8 cellular contexts compared by ENCODE assay signal in genomic region chr15:89893696-89894450, GRCh38. TPM values are rescaled to one million over a fixed set of nuclear protein-coding genes. Genes with fewer than 3 reads are reported as not detected.
A peak's percentile ranks its signal among the peaks of the same experiment; 100 is the strongest.
DNase-seq lines count a peak whose midpoint lies in the region; ATAC-seq and TF ChIP-seq lines count a peak whose summit lies in the region.

TSS of gene AP3S2 (minus strand) at chr15:89893994. CDS start at chr15:89893949, 45 bp downstream.

- peak within 1 kb of the TSS; percentile 77 for H2AFZ ChIP-seq in KMS-11 (ENCODE audit: low read depth)

- H3K4me1 Mint-ChIP-seq in activated T-helper 17 cell treated with anti-CD3 and anti-CD28 coated beads, Interleukin-2, amount 50 U/mL, for 72 hours: peaks cover 24% of the 10 kb centered on the region
- H3K4me1 Mint-ChIP-seq in natural killer cell treated with Interleukin-12 subunit alpha and Interleukin-12 subunit beta and Interleukin-15 and Interleukin-18, amount 100 ng/mL, for 72 hours (ENCODE audit: low read depth in 2 of 2): peaks cover 17 to 39% of the 10 kb centered on the region in 2 donors

- peak within 1 kb of the TSS; percentile 94 for H3K4me3 Mint-ChIP-seq in activated T-helper 17 cell treated with anti-CD3 and anti-CD28 coated beads, Interleukin-2, amount 50 U/mL, for 72 hours
- H3K4me3 Mint-ChIP-seq in natural killer cell treated with Interleukin-12 subunit alpha and Interleukin-12 subunit beta and Interleukin-15 and Interleukin-18, amount 100 ng/mL, for 72 hours: peak within 1 kb of the TSS; percentile 100

- peak; percentile 93 for ATAC-seq in GM21737 (IDR thresholded peaks at IDR 0.05; ENCODE audit: unreplicated experiment)
- ATAC-seq in activated T-helper 17 cell treated with anti-CD3 and anti-CD28 coated beads, Interleukin-2, amount 50 U/mL, for 72 hours (replicated peaks): peak; percentile 86
- peak; percentile 99 for ATAC-seq in natural killer cell treated with Interleukin-12 subunit alpha and Interleukin-12 subunit beta and Interleukin-15 and Interleukin-18, amount 100 ng/mL, for 72 hours
- ATAC-seq in stimulated activated naive CD8-positive, alpha-beta T cell treated with anti-CD3 and anti-CD28 coated beads, Interleukin-15, Interleukin-2, amounts not matched to agents 100 U/mL and 50 U/mL, for 24 hours: peak; percentile 96

- no peaks in the 10 kb centered on the region for H4K20me1 ChIP-seq in KMS-11 (ENCODE audit: insufficient read depth)

- peaks cover 16% of the 10 kb centered on the region for H3K36me3 Mint-ChIP-seq in activated T-helper 17 cell treated with anti-CD3 and anti-CD28 coated beads, Interleukin-2, amount 50 U/mL, for 72 hours (ENCODE audit: low read depth)
- H3K36me3 Mint-ChIP-seq in natural killer cell treated with Interleukin-12 subunit alpha and Interleukin-12 subunit beta and Interleukin-15 and Interleukin-18, amount 100 ng/mL, for 72 hours: no peaks in the 10 kb centered on the region

- no peak within 1 kb of the TSS for H3K4me3 ChIP-seq in KMS-11 (IDR thresholded peaks at IDR 0.05; ENCODE audit: insufficient read depth, low read depth, low read length)

- H3K79me2 ChIP-seq in KMS-11 (ENCODE audit: insufficient read depth, low read depth): peaks cover 30% of the 10 kb centered on the region

- TF ChIP-seq CTCF in KMS-11 (conservative IDR thresholded peaks at IDR 0.05; ENCODE audit: low read depth, low read length): no peak

- DNase-seq in DMS79 treated with DMSO at 0.1 percent for 48 hours (lab: John Stamatoyannopoulos, UW) (peak; percentile 66), RPMI8226 (peak; percentile 97), fibroblast of peridontal ligament (ENCODE audit: extremely low read depth) (peak; percentile 94)
- DNase-seq in natural killer cell treated with Interleukin-12 subunit alpha and Interleukin-12 subunit beta and Interleukin-15 and Interleukin-18, amount 100 ng/mL, for 72 hours (ENCODE audit: low spot score): peak; percentile 92
- peak; percentile 91 for DNase-seq in stimulated activated naive CD8-positive, alpha-beta T cell treated with anti-CD3 and anti-CD28 coated beads, Interleukin-15, Interleukin-2, amounts not matched to agents 100 U/mL and 50 U/mL, for 24 hours

- H3K9ac ChIP-seq in KMS-11: peak within 1 kb of the TSS; percentile 80

- H3K27ac ChIP-seq in KMS-11: peak within 1 kb of the TSS; percentile 78

- peak within 1 kb of the TSS; percentile 83 for H3K4me2 ChIP-seq in KMS-11

- H3K36me3 ChIP-seq in KMS-11 (ENCODE audit: insufficient read depth): no peaks in the 10 kb centered on the region

- H3K4me1 ChIP-seq in KMS-11 (ENCODE audit: low read depth, poor library complexity, severe bottlenecking): peaks cover 55% of the 10 kb centered on the region

- no peaks in the 10 kb centered on the region for H3K27me3 Mint-ChIP-seq in activated T-helper 17 cell treated with anti-CD3 and anti-CD28 coated beads, Interleukin-2, amount 50 U/mL, for 72 hours
- no peaks in the 10 kb centered on the region for H3K27me3 Mint-ChIP-seq in natural killer cell treated with Interleukin-12 subunit alpha and Interleukin-12 subunit beta and Interleukin-15 and Interleukin-18, amount 100 ng/mL, for 72 hours

- H3K27me3 ChIP-seq in KMS-11 (ENCODE audit: insufficient read depth, low read depth): no peaks in the 10 kb centered on the region

- no peaks in the 10 kb centered on the region for H3K9me3 Mint-ChIP-seq in activated T-helper 17 cell treated with anti-CD3 and anti-CD28 coated beads, Interleukin-2, amount 50 U/mL, for 72 hours
- H3K9me3 Mint-ChIP-seq in natural killer cell treated with Interleukin-12 subunit alpha and Interleukin-12 subunit beta and Interleukin-15 and Interleukin-18, amount 100 ng/mL, for 72 hours: no peaks in the 10 kb centered on the region

- peak within 1 kb of the TSS; percentile 99 for H3K27ac Mint-ChIP-seq in activated T-helper 17 cell treated with anti-CD3 and anti-CD28 coated beads, Interleukin-2, amount 50 U/mL, for 72 hours
- H3K27ac Mint-ChIP-seq in natural killer cell treated with Interleukin-12 subunit alpha and Interleukin-12 subunit beta and Interleukin-15 and Interleukin-18, amount 100 ng/mL, for 72 hours: peak within 1 kb of the TSS; percentile 98

RNA-seq across cellular contexts. Expression of gene AP3S2, which starts in this region (rescaled TPM):
- 10 to 100 TPM; 14.0 to 16.0 TPM for total RNA-seq in activated T-helper 17 cell treated with anti-CD3 and anti-CD28 coated beads, Interleukin-2, amount 50 U/mL, for 72 hours
- 10 to 100 TPM; 29.0 to 34.4 TPM for total RNA-seq in natural killer cell treated with Interleukin-12 subunit alpha and Interleukin-12 subunit beta and Interleukin-15 and Interleukin-18, amount 100 ng/mL, for 72 hours
